Comparison of ENCODE assay signal across 1 cellular context in the genomic region with DNA sequence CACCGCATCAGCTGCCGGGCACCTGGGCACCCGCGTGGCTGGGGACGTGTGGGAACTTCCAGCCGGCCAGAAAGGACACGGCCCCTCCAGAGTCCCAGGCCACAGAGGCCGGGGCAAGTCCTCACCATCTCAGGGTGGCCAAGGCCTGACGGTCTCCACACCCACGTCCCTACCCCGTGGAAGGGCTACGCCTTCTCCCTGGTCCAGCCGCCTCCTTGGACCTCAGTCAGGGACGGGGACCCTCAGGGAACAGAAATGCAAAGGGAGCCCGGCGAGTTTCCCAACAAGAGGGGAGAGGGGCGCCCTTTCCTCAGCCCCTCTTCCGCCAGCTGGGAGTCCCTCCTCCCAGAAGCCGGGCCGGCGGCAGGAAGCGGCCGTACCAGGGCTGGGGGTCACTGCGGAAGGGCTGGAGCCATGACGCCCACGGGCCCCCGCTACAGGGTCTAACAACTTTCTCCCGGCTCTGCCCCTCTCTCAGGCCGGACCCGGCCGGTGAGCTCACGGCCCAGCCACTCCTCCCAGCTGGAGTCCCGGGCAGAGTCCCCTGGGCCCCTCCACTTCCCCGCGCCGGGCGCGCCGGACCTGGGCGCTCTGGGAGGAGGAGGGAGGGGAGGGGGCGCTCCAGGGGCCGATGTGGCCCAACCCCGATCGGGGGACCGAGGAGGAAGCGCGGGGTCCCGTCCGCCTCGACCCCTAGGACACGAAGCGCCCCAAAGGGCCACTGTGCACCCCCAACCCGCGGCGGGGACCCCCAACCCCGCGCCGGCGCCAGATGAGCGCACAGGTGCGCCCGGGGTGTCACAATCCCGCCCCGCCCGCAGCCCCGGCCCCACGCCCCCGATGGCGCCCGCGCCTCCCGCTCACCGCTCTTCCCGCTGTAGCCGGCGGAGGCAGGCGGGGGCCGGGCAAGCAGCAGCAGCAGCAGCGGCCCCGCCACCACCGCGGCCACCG.
TF ChIP-seq lines count a peak whose summit lies in the region.

No MANE protein-coding gene starts in this region.

TF ChIP-seq in WTC11, 78 proteins besides CTCF, POLR2A, EP300 and RAD21 (continued from another document):
- TF ChIP-seq, protein P1, sequence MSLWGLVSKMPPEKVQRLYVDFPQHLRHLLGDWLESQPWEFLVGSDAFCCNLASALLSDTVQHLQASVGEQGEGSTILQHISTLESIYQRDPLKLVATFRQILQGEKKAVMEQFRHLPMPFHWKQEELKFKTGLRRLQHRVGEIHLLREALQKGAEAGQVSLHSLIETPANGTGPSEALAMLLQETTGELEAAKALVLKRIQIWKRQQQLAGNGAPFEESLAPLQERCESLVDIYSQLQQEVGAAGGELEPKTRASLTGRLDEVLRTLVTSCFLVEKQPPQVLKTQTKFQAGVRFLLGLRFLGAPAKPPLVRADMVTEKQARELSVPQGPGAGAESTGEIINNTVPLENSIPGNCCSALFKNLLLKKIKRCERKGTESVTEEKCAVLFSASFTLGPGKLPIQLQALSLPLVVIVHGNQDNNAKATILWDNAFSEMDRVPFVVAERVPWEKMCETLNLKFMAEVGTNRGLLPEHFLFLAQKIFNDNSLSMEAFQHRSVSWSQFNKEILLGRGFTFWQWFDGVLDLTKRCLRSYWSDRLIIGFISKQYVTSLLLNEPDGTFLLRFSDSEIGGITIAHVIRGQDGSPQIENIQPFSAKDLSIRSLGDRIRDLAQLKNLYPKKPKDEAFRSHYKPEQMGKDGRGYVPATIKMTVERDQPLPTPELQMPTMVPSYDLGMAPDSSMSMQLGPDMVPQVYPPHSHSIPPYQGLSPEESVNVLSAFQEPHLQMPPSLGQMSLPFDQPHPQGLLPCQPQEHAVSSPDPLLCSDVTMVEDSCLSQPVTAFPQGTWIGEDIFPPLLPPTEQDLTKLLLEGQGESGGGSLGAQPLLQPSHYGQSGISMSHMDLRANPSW (CRISPR knock-in tag; conservative IDR thresholded peaks at IDR 0.05; ENCODE audit: low read depth): no peak
- TF ChIP-seq JAZF1 (CRISPR knock-in tag; IDR thresholded peaks at IDR 0.05) (no peak), TP53 (CRISPR knock-in tag; IDR thresholded peaks at IDR 0.05) (peak; percentile 15; the same call in 1 of the 2 replicates), E2F4 (CRISPR knock-in tag; IDR thresholded peaks at IDR 0.05; ENCODE audit: borderline replicate concordance, low read depth) (0 out of 2 replicates have a peak, but pooled peaks have one; percentile 49), ZNF219 (CRISPR knock-in tag; IDR thresholded peaks at IDR 0.05; ENCODE audit: borderline replicate concordance) (no peak)
